ENCODE assay signal across 1 cellular context in genomic region chr2:95006661-95007060, GRCh38.
A peak's percentile ranks its signal among the peaks of the same experiment; 100 is the strongest.
TF ChIP-seq lines count a peak whose summit lies in the region.

No MANE protein-coding gene starts in this region.

TF ChIP-seq in K562, 482 proteins besides CTCF, POLR2A, EP300 and RAD21:
- TF ChIP-seq RBM34 (IDR thresholded peaks at IDR 0.05; ENCODE audit: borderline replicate concordance, insufficient read depth, low read length) (no peak), NR1H2 (CRISPR knock-in tag; IDR thresholded peaks at IDR 0.05) (no peak), SPI1 (IDR thresholded peaks at IDR 0.05; ENCODE audit: borderline replicate concordance, low read depth, low read length) (peak; percentile 12; the same call in 1 of the 2 replicates)
